In the genomic region with DNA sequence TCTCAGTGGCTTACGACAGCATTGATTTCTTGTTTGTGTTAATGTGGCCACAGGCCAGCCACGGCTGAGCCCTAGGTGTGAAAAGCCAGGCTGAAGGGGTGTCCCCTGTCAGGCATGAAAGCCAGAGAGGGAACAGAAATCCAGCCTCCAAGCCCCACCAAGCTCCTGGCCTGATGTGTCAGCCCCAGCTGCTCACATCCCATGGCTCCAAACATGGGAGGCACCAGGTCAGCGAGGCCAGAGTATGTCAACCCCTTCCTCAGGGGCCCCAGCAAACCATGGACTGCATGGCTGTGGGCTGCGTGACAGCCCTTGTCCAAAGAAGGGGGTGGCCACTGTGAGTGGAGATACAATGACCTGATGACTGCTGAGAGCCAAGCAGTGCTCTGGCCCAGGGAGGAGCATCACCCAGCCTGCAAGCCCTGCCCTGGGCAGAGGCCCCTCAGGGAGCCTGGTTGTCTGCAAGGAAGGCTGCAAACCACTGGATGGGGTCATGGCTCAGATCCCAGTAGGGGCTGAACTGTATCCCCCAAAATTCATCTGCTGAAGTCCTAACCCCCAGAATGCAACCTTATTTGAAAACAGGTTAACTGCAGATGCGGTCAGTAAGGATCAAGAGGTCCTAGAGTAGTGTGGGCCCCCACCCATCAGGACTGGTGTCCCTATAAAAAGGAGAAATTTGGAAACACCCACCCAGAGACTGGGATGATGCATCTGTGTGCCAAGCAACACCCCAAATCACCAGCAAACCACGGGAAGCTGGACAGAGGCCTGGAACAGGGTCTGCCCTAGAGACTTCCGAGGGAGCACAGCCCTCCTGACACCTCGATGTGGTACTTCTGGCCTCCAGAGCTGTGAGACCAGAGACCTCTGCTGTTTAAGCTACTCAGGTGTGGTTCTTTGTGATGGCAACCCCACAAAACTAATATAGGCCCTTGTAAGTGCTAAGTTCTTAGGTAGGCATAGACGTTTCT, we compare ENCODE assay signal across 19 cellular contexts. TPM values are rescaled to one million over a fixed set of nuclear protein-coding genes. Genes with fewer than 3 reads are reported as not detected.
DNase-seq lines count a peak whose midpoint lies in the region; ATAC-seq and TF ChIP-seq lines count a peak whose summit lies in the region.
"Had no signal": no experiment of that assay in that cellular context is flagged by ENCODE, and none has a peak within 500 bp of the region (broad histone marks: within the 10 kb centered on the region; RNA-seq: fewer than 3 reads in every experiment).

No MANE protein-coding gene starts in this region.

- intact Hi-C loops in activated CD8-positive, alpha-beta T cell treated with anti-CD3 and anti-CD28 coated beads for 36 hours (cut with micrococcal nuclease): no loop called here
- intact Hi-C loops in activated T-helper 2 cell treated with anti-CD3 and anti-CD28 coated beads, Interferon-gamma antibody, Interleukin-2, Interleukin-4, amounts not matched to agents 10 μg/mL and 5 μg/mL and 100 μg/mL, durations not matched to agents 14 hours and 24 hours and 36 hours (cut with micrococcal nuclease): no loop called here

- no peaks in the 10 kb centered on the region for H3K9me3 ChIP-seq in lung (ENCODE audit: control insufficient read depth in 2 of 2, insufficient read depth in 1 of 2, low read length in 1 of 2)
- no peaks in the 10 kb centered on the region for H3K9me3 ChIP-seq in tibial nerve
- no peaks in the 10 kb centered on the region for H3K9me3 ChIP-seq in suprapubic skin
- H3K9me3 ChIP-seq: MG63 had no signal

- H3K4me3 ChIP-seq in lung (no peak overlapping the region), tibial nerve (no peak overlapping the region), suprapubic skin (no peak overlapping the region)
- H3K4me3 ChIP-seq: MG63 had no signal

- H3K4me1 ChIP-seq in lung (ENCODE audit: control insufficient read depth in 2 of 2, insufficient read depth in 2 of 2, low read length in 2 of 2) (no peaks in the 10 kb centered on the region), tibial nerve (peaks cover 0 to 60% (median 10%) of the 10 kb centered on the region in 4 donors), suprapubic skin (peaks cover 28% of the 10 kb centered on the region)

- peaks cover 11% of the 10 kb centered on the region for H3K27me3 Mint-ChIP-seq in activated CD8-positive, alpha-beta T cell treated with anti-CD3 and anti-CD28 coated beads, Interleukin-2, amount 10 ng/mL, durations not matched to agents 7 days and 5 days (ENCODE audit: low read depth)
- H3K27me3 Mint-ChIP-seq in activated CD8-positive, alpha-beta T cell treated with anti-CD3 and anti-CD28 coated beads for 36 hours: no peaks in the 10 kb centered on the region
- H3K27me3 Mint-ChIP-seq in activated T-helper 2 cell treated with anti-CD3 and anti-CD28 coated beads, Interferon-gamma antibody, Interleukin-2, Interleukin-4, amounts not matched to agents 10 μg/mL and 5 μg/mL and 100 μg/mL, durations not matched to agents 14 hours and 24 hours and 36 hours (ENCODE audit: low read depth): peaks cover 28% of the 10 kb centered on the region
- H3K27me3 Mint-ChIP-seq in stimulated activated naive CD8-positive, alpha-beta T cell treated with anti-CD3 and anti-CD28 coated beads, Interleukin-15, amount 100 ng/mL, for 72 hours: no peaks in the 10 kb centered on the region

- no peak for TF ChIP-seq EP300 in tibial nerve (IDR thresholded peaks at IDR 0.05)
- TF ChIP-seq EP300 in suprapubic skin (IDR thresholded peaks at IDR 0.05): no peak

- H3K27ac Mint-ChIP-seq in activated CD8-positive, alpha-beta T cell treated with anti-CD3 and anti-CD28 coated beads, Interleukin-2, amount 10 ng/mL, durations not matched to agents 7 days and 5 days: peak overlapping the region; percentile 49
- H3K27ac Mint-ChIP-seq in activated CD8-positive, alpha-beta T cell treated with anti-CD3 and anti-CD28 coated beads for 36 hours: no peak overlapping the region
- H3K27ac Mint-ChIP-seq in activated T-helper 2 cell treated with anti-CD3 and anti-CD28 coated beads, Interferon-gamma antibody, Interleukin-2, Interleukin-4, amounts not matched to agents 10 μg/mL and 5 μg/mL and 100 μg/mL, durations not matched to agents 14 hours and 24 hours and 36 hours: no peak overlapping the region
- peak overlapping the region in 1 of 2 donors; percentile 19 for H3K27ac Mint-ChIP-seq in stimulated activated naive CD8-positive, alpha-beta T cell treated with anti-CD3 and anti-CD28 coated beads, Interleukin-15, amount 100 ng/mL, for 72 hours

- H3K27me3 ChIP-seq in lung (ENCODE audit: control insufficient read depth, insufficient read depth): no peaks in the 10 kb centered on the region
- no peaks in the 10 kb centered on the region for H3K27me3 ChIP-seq in tibial nerve
- H3K27me3 ChIP-seq in suprapubic skin: no peaks in the 10 kb centered on the region

- POLR2A ChIA-PET in activated CD8-positive, alpha-beta T cell treated with anti-CD3 and anti-CD28 coated beads, Interleukin-2, amount 10 ng/mL, durations not matched to agents 7 days and 5 days (lab: Charles Lee): interaction anchor here (4.7 to 8.8 kb wide), 2 partner anchors 12 to 68 kb away, joined by 33 to 178 read pairs; a partner anchor contains a TSS
- POLR2A ChIA-PET in activated CD8-positive, alpha-beta T cell treated with anti-CD3 and anti-CD28 coated beads for 36 hours (lab: Charles Lee): interaction anchor here (0.8 kb wide), 1 partner anchor 11 kb away, joined by 4 read pairs; no protein-coding TSS in a partner anchor

- 90 to 95% methylated on average over 9 of the region's 9 CpGs for WGBS in lung, 2 donors
- WGBS in tibial nerve, 2 donors: 70 to 74% methylated on average over 9 of the region's 9 CpGs
- 79% methylated on average over 5 of the region's 9 CpGs for WGBS in suprapubic skin

- ATAC-seq in activated CD8-positive, alpha-beta T cell treated with anti-CD3 and anti-CD28 coated beads, Interleukin-2, amount 10 ng/mL, durations not matched to agents 7 days and 5 days: no peak
- ATAC-seq in activated CD8-positive, alpha-beta T cell treated with anti-CD3 and anti-CD28 coated beads for 36 hours: no peak
- no peak for ATAC-seq in lung (ENCODE audit: insufficient read depth, low FRiP score)
- ATAC-seq in stimulated activated naive CD8-positive, alpha-beta T cell treated with anti-CD3 and anti-CD28 coated beads, Interleukin-15, amount 100 ng/mL, for 72 hours: no peak
- no peak for ATAC-seq in GM18502 (IDR thresholded peaks at IDR 0.05; ENCODE audit: poor library complexity, unreplicated experiment)

- TF ChIP-seq POLR2A in tibial nerve (IDR thresholded peaks at IDR 0.05) (no peak), suprapubic skin (IDR thresholded peaks at IDR 0.05) (no peak)

- CTCF ChIA-PET in activated CD8-positive, alpha-beta T cell treated with anti-CD3 and anti-CD28 coated beads, Interleukin-2, amount 10 ng/mL, durations not matched to agents 7 days and 5 days (lab: Charles Lee): interaction anchor here (3.4 kb wide), 1 partner anchor 75 kb away, joined by 13 read pairs; no protein-coding TSS in a partner anchor
- CTCF ChIA-PET in activated CD8-positive, alpha-beta T cell treated with anti-CD3 and anti-CD28 coated beads for 36 hours (lab: Charles Lee): interaction anchor here (0.9 kb wide), 1 partner anchor 10 kb away, joined by 3 read pairs; no protein-coding TSS in a partner anchor

- TF ChIP-seq CTCF in activated CD8-positive, alpha-beta T cell treated with anti-CD3 and anti-CD28 coated beads for 36 hours (IDR thresholded peaks at IDR 0.05): no peak
- TF ChIP-seq CTCF in lung (IDR thresholded peaks at IDR 0.05; ENCODE audit: control extremely low read depth, extremely low read depth) (no peak), tibial nerve (IDR thresholded peaks at IDR 0.05) (no peak), suprapubic skin (IDR thresholded peaks at IDR 0.05) (no peak)

- no peaks in the 10 kb centered on the region for H3K9me3 Mint-ChIP-seq in activated CD8-positive, alpha-beta T cell treated with anti-CD3 and anti-CD28 coated beads, Interleukin-2, amount 10 ng/mL, durations not matched to agents 7 days and 5 days (ENCODE audit: insufficient read depth)
- no peaks in the 10 kb centered on the region for H3K9me3 Mint-ChIP-seq in activated CD8-positive, alpha-beta T cell treated with anti-CD3 and anti-CD28 coated beads for 36 hours
- no peaks in the 10 kb centered on the region for H3K9me3 Mint-ChIP-seq in activated T-helper 2 cell treated with anti-CD3 and anti-CD28 coated beads, Interferon-gamma antibody, Interleukin-2, Interleukin-4, amounts not matched to agents 10 μg/mL and 5 μg/mL and 100 μg/mL, durations not matched to agents 14 hours and 24 hours and 36 hours
- no peaks in the 10 kb centered on the region for H3K9me3 Mint-ChIP-seq in stimulated activated naive CD8-positive, alpha-beta T cell treated with anti-CD3 and anti-CD28 coated beads, Interleukin-15, amount 100 ng/mL, for 72 hours

- peaks cover 53% of the 10 kb centered on the region for H3K4me1 Mint-ChIP-seq in activated CD8-positive, alpha-beta T cell treated with anti-CD3 and anti-CD28 coated beads, Interleukin-2, amount 10 ng/mL, durations not matched to agents 7 days and 5 days (ENCODE audit: low read depth)
- peaks cover 19% of the 10 kb centered on the region for H3K4me1 Mint-ChIP-seq in activated CD8-positive, alpha-beta T cell treated with anti-CD3 and anti-CD28 coated beads for 36 hours (ENCODE audit: low read depth)
- H3K4me1 Mint-ChIP-seq in activated T-helper 2 cell treated with anti-CD3 and anti-CD28 coated beads, Interferon-gamma antibody, Interleukin-2, Interleukin-4, amounts not matched to agents 10 μg/mL and 5 μg/mL and 100 μg/mL, durations not matched to agents 14 hours and 24 hours and 36 hours (ENCODE audit: low read depth): peaks cover 32% of the 10 kb centered on the region
- H3K4me1 Mint-ChIP-seq in stimulated activated naive CD8-positive, alpha-beta T cell treated with anti-CD3 and anti-CD28 coated beads, Interleukin-15, amount 100 ng/mL, for 72 hours: peaks cover 37% of the 10 kb centered on the region

- H3K36me3 Mint-ChIP-seq in activated CD8-positive, alpha-beta T cell treated with anti-CD3 and anti-CD28 coated beads, Interleukin-2, amount 10 ng/mL, durations not matched to agents 7 days and 5 days (ENCODE audit: low read depth): peaks cover 10% of the 10 kb centered on the region
- no peaks in the 10 kb centered on the region for H3K36me3 Mint-ChIP-seq in activated CD8-positive, alpha-beta T cell treated with anti-CD3 and anti-CD28 coated beads for 36 hours (ENCODE audit: low read depth)
- no peaks in the 10 kb centered on the region for H3K36me3 Mint-ChIP-seq in activated T-helper 2 cell treated with anti-CD3 and anti-CD28 coated beads, Interferon-gamma antibody, Interleukin-2, Interleukin-4, amounts not matched to agents 10 μg/mL and 5 μg/mL and 100 μg/mL, durations not matched to agents 14 hours and 24 hours and 36 hours (ENCODE audit: low read depth)

- H3K27ac ChIP-seq in lung (ENCODE audit: low read depth in 1 of 2, low read length in 1 of 2): no peak overlapping the region
- peak overlapping the region in 3 of 4 donors; percentile 40 to 88 (median 86) for H3K27ac ChIP-seq in tibial nerve
- no peak overlapping the region for H3K27ac ChIP-seq in suprapubic skin
- H3K27ac ChIP-seq: RWPE1 had no signal

- no peak for DNase-seq in activated CD8-positive, alpha-beta T cell treated with anti-CD3 and anti-CD28 coated beads, Interleukin-2, amount 10 ng/mL, durations not matched to agents 7 days and 5 days
- no peak for DNase-seq in activated CD8-positive, alpha-beta T cell treated with anti-CD3 and anti-CD28 coated beads for 36 hours
- peak; percentile 7 for DNase-seq in activated T-helper 2 cell treated with anti-CD3 and anti-CD28 coated beads, Interferon-gamma antibody, Interleukin-2, Interleukin-4, amounts not matched to agents 10 μg/mL and 5 μg/mL and 100 μg/mL, durations not matched to agents 14 hours and 24 hours and 36 hours (ENCODE audit: low spot score)
- DNase-seq in lung (ENCODE audit: low spot score) (peak; percentile 26), tibial nerve (ENCODE audit: low spot score in 2 of 2) (no peak), suprapubic skin (ENCODE audit: low spot score in 2 of 2) (no peak)
- no peak for DNase-seq in stimulated activated naive CD8-positive, alpha-beta T cell treated with anti-CD3 and anti-CD28 coated beads, Interleukin-15, amount 100 ng/mL, for 72 hours
- DNase-seq: C1 segment of cervical spinal cord; Calu3; GDM1; MG63; NCI-H1092 treated with DMSO at 0.1 percent for 48 hours; NCI-H1694 treated with DMSO at 0.1 percent for 48 hours; NCI-H69; NK-92 treated with Interleukin-12 subunit alpha and Interleukin-12 subunit beta, amount 100 ng/mL, for 24 hours; OCI-M1 had no signal

- peaks cover 0 to 1% of the 10 kb centered on the region in 2 donors for H3K36me3 ChIP-seq in lung (ENCODE audit: control insufficient read depth in 2 of 2, insufficient read depth in 2 of 2, low read length in 2 of 2)
- H3K36me3 ChIP-seq in tibial nerve: no peaks in the 10 kb centered on the region
- H3K36me3 ChIP-seq in suprapubic skin: no peaks in the 10 kb centered on the region
- H3K36me3 ChIP-seq: MG63 had no signal

- H3K4me3 Mint-ChIP-seq in activated CD8-positive, alpha-beta T cell treated with anti-CD3 and anti-CD28 coated beads, Interleukin-2, amount 10 ng/mL, durations not matched to agents 7 days and 5 days: no peak overlapping the region
- no peak overlapping the region for H3K4me3 Mint-ChIP-seq in activated CD8-positive, alpha-beta T cell treated with anti-CD3 and anti-CD28 coated beads for 36 hours
- H3K4me3 Mint-ChIP-seq in activated T-helper 2 cell treated with anti-CD3 and anti-CD28 coated beads, Interferon-gamma antibody, Interleukin-2, Interleukin-4, amounts not matched to agents 10 μg/mL and 5 μg/mL and 100 μg/mL, durations not matched to agents 14 hours and 24 hours and 36 hours (ENCODE audit: low read depth): no peak overlapping the region
- H3K4me3 Mint-ChIP-seq in stimulated activated naive CD8-positive, alpha-beta T cell treated with anti-CD3 and anti-CD28 coated beads, Interleukin-15, amount 100 ng/mL, for 72 hours: no peak overlapping the region

RNA-seq across cellular contexts. Expression of a gene that starts 3.3 kb away (rescaled TPM):
- 10 to 100 TPM; 56.0 to 58.6 TPM for total RNA-seq in activated CD8-positive, alpha-beta T cell treated with anti-CD3 and anti-CD28 coated beads, Interleukin-2, amount 10 ng/mL, durations not matched to agents 7 days and 5 days
- 10 to 100 TPM in 1 of 2 experiments, 1 to 10 TPM in 1; 9.2 to 10.3 TPM for total RNA-seq in activated CD8-positive, alpha-beta T cell treated with anti-CD3 and anti-CD28 coated beads for 36 hours
- 5.3 and 6.1 TPM in 2 replicates for total RNA-seq in activated T-helper 2 cell treated with anti-CD3 and anti-CD28 coated beads, Interferon-gamma antibody, Interleukin-2, Interleukin-4, amounts not matched to agents 10 μg/mL and 5 μg/mL and 100 μg/mL, durations not matched to agents 14 hours and 24 hours and 36 hours
- total RNA-seq in lung (10 to 100 TPM in 1 of 2 donors, 1 to 10 TPM in 1; 5.9 to 12.8 TPM), tibial nerve (10 to 100 TPM in 2 of 4 donors, 1 to 10 TPM in 2; 6.7 to 17.5 (median 9.5) TPM), suprapubic skin (1 to 10 TPM; 3.2 to 6.1 (median 5.1) TPM)
- 10 to 100 TPM in 1 of 2 donors, 1 to 10 TPM in 1; 4.2 to 33.4 TPM for polyA plus RNA-seq in lung

RNA-seq across cellular contexts. Expression of a gene that starts 41.9 kb away (rescaled TPM):
- total RNA-seq in activated CD8-positive, alpha-beta T cell treated with anti-CD3 and anti-CD28 coated beads, Interleukin-2, amount 10 ng/mL, durations not matched to agents 7 days and 5 days: not detected
- not detected for total RNA-seq in activated CD8-positive, alpha-beta T cell treated with anti-CD3 and anti-CD28 coated beads for 36 hours
- total RNA-seq in activated T-helper 2 cell treated with anti-CD3 and anti-CD28 coated beads, Interferon-gamma antibody, Interleukin-2, Interleukin-4, amounts not matched to agents 10 μg/mL and 5 μg/mL and 100 μg/mL, durations not matched to agents 14 hours and 24 hours and 36 hours: not detected in 2 replicates
- 10 to 100 TPM in 1 of 2 donors, 1 to 10 TPM in 1; 6.7 to 18.1 TPM for total RNA-seq in lung
- polyA plus RNA-seq in lung: 10 to 100 TPM in 1 of 2 donors, 1 to 10 TPM in 1; 4.5 to 11.3 TPM
- total RNA-seq in tibial nerve: not detected
- total RNA-seq in suprapubic skin: 1 to 10 TPM in 3 of 4 donors, not detected in 1; 1.9 to 3.3 (median 3.1) TPM
- total RNA-seq: A172 had no signal

Comparison
In these comparisons a context has a peak if more than half of its experiments do, and no peak if none do; other contexts are left out.
1. DNase-seq: peak in activated T-helper 2 cell treated with anti-CD3 and anti-CD28 coated beads, Interferon-gamma antibody, Interleukin-2, Interleukin-4, amounts not matched to agents 10 μg/mL and 5 μg/mL and 100 μg/mL, durations not matched to agents 14 hours and 24 hours and 36 hours (single experiment) and lung (single experiment); none in activated CD8-positive, alpha-beta T cell treated with anti-CD3 and anti-CD28 coated beads, Interleukin-2, amount 10 ng/mL, durations not matched to agents 7 days and 5 days (single experiment), activated CD8-positive, alpha-beta T cell treated with anti-CD3 and anti-CD28 coated beads for 36 hours (single experiment), tibial nerve (0 of 2), stimulated activated naive CD8-positive, alpha-beta T cell treated with anti-CD3 and anti-CD28 coated beads, Interleukin-15, amount 100 ng/mL, for 72 hours (0 of 2) and suprapubic skin (0 of 2).
2. H3K27ac ChIP-seq: peak in tibial nerve (3 of 4); none in lung (0 of 2) and suprapubic skin (single experiment).